In genomic region chr18:61006687-61007224, GRCh38 we compare ENCODE assay signal across 22 cellular contexts.
DNase-seq lines count a peak whose midpoint lies in the region; ATAC-seq and TF ChIP-seq lines count a peak whose summit lies in the region.
"Had no signal": no experiment of that assay in that cellular context is flagged by ENCODE, and none has a peak within 500 bp of the region (broad histone marks: within the 10 kb centered on the region; RNA-seq: fewer than 3 reads in every experiment).

No MANE protein-coding gene starts in this region.

- H3K9me2 ChIP-seq in GM23338 (ENCODE audit: insufficient read depth), result no peaks in the 10 kb centered on the region

- no peaks in the 10 kb centered on the region; the same call in 2 of the 3 replicates for H3K9me3 Mint-ChIP-seq in GM23338
- peaks cover 4% of the 10 kb centered on the region for H3K9me3 Mint-ChIP-seq in activated naive CD4-positive, alpha-beta T cell treated with anti-CD3 and anti-CD28 coated beads, Interleukin-2, amount 10 ng/mL, durations not matched to agents 7 days and 5 days
- H3K9me3 Mint-ChIP-seq: CD4-positive, alpha-beta T cell; CD8-positive, alpha-beta T cell had no signal

- H2AFZ ChIP-seq in GM23338, result 0 out of 2 replicates have a peak overlapping the region, but pooled peaks have one; percentile 45

- H3K27ac Mint-ChIP-seq in GM23338, result no peak overlapping the region
- no peak overlapping the region for H3K27ac Mint-ChIP-seq in activated naive CD4-positive, alpha-beta T cell treated with anti-CD3 and anti-CD28 coated beads, Interleukin-2, amount 10 ng/mL, durations not matched to agents 7 days and 5 days
- H3K27ac Mint-ChIP-seq: B cell; CD4-positive, alpha-beta T cell; CD8-positive, alpha-beta T cell had no signal

- no peaks in the 10 kb centered on the region for H3K4me1 Mint-ChIP-seq in GM23338
- H3K4me1 Mint-ChIP-seq in activated naive CD4-positive, alpha-beta T cell treated with anti-CD3 and anti-CD28 coated beads, Interleukin-2, amount 10 ng/mL, durations not matched to agents 7 days and 5 days, result no peaks in the 10 kb centered on the region
- H3K4me1 Mint-ChIP-seq: B cell had no signal

- no peak overlapping the region for H3K4me3 ChIP-seq in GM23338
- H3K4me3 ChIP-seq in left lung, result no peak overlapping the region
- H3K4me3 ChIP-seq in lung, result no peak overlapping the region
- no peak overlapping the region for H3K4me3 ChIP-seq in upper lobe of right lung
- H3K4me3 ChIP-seq: A549; BLaER1 treated with 17β-estradiol and CSF1 and Interleukin-3, amounts not matched to agents 10 nM and 100 nM had no signal

- H3K36me3 Mint-ChIP-seq in GM23338 (ENCODE audit: low read depth), result no peaks in the 10 kb centered on the region
- H3K36me3 Mint-ChIP-seq in activated naive CD4-positive, alpha-beta T cell treated with anti-CD3 and anti-CD28 coated beads, Interleukin-2, amount 10 ng/mL, durations not matched to agents 7 days and 5 days, result no peaks in the 10 kb centered on the region
- H3K36me3 Mint-ChIP-seq: CD8-positive, alpha-beta T cell had no signal

- TF ChIP-seq CTCF in GM23338 (conservative IDR thresholded peaks at IDR 0.05; ENCODE audit: low read depth in 2 of 2) (no peak), left lung (IDR thresholded peaks at IDR 0.05) (no peak), lung (IDR thresholded peaks at IDR 0.05; ENCODE audit: control extremely low read depth, extremely low read depth) (no peak), upper lobe of right lung (IDR thresholded peaks at IDR 0.05) (no peak)

- H3K27ac ChIP-seq in GM23338 (ENCODE audit: low read depth), result no peak overlapping the region
- H3K27ac ChIP-seq in left lung, result peak overlapping the region; percentile 30 to 41
- peak overlapping the region in 1 of 2 donors; percentile 45 for H3K27ac ChIP-seq in lung (ENCODE audit: low read depth in 1 of 2, low read length in 1 of 2)
- H3K27ac ChIP-seq in upper lobe of right lung, result no peak overlapping the region
- H3K27ac ChIP-seq: A549; BLaER1 treated with 17β-estradiol and CSF1 and Interleukin-3, amounts not matched to agents 10 nM and 100 nM; C4-2B had no signal

- H3K4me1 ChIP-seq in GM23338 (ENCODE audit: insufficient read depth) (peaks cover 9% of the 10 kb centered on the region; the same call in 1 of the 2 replicates), left lung (no peaks in the 10 kb centered on the region), lung (ENCODE audit: control insufficient read depth in 2 of 2, insufficient read depth in 2 of 2, low read length in 2 of 2) (no peaks in the 10 kb centered on the region), upper lobe of right lung (no peaks in the 10 kb centered on the region)
- H3K4me1 ChIP-seq: A549; BLaER1 treated with 17β-estradiol and CSF1 and Interleukin-3, amounts not matched to agents 10 nM and 100 nM; Caco-2 had no signal

- no peaks in the 10 kb centered on the region for H3K79me2 ChIP-seq in GM23338 (replicated peaks; ENCODE audit: insufficient read depth)

- no peak for ATAC-seq in GM23338
- ATAC-seq in left lung, result peak; percentile 88
- peak; percentile 60 for ATAC-seq in lung (ENCODE audit: insufficient read depth, low FRiP score)
- peak; percentile 53 for ATAC-seq in upper lobe of right lung
- ATAC-seq in GM21423 (IDR thresholded peaks at IDR 0.05; ENCODE audit: unreplicated experiment), result no peak
- ATAC-seq: A549; CD8-positive, alpha-beta T cell had no signal

- no peaks in the 10 kb centered on the region for H3K36me3 ChIP-seq in GM23338 (ENCODE audit: insufficient read depth)
- no peaks in the 10 kb centered on the region for H3K36me3 ChIP-seq in left lung
- no peaks in the 10 kb centered on the region for H3K36me3 ChIP-seq in lung (ENCODE audit: control insufficient read depth in 2 of 2, insufficient read depth in 2 of 2, low read length in 2 of 2)
- no peaks in the 10 kb centered on the region for H3K36me3 ChIP-seq in upper lobe of right lung
- H3K36me3 ChIP-seq: BLaER1 treated with 17β-estradiol and CSF1 and Interleukin-3, amounts not matched to agents 10 nM and 100 nM had no signal

- no peaks in the 10 kb centered on the region for H3F3A ChIP-seq in GM23338 (replicated peaks; ENCODE audit: low read depth)

- WGBS in lung, 2 donors, result 73 to 84% methylated on average over 4 of the region's 4 CpGs

- no peaks in the 10 kb centered on the region for H4K20me1 ChIP-seq in GM23338 (replicated peaks; ENCODE audit: insufficient read depth)
- H4K20me1 ChIP-seq: BLaER1 treated with 17β-estradiol and CSF1 and Interleukin-3, amounts not matched to agents 10 nM and 100 nM had no signal

- H3K9me3 ChIP-seq in left lung, result no peaks in the 10 kb centered on the region
- H3K9me3 ChIP-seq in lung (ENCODE audit: control insufficient read depth in 2 of 2, insufficient read depth in 1 of 2, low read length in 1 of 2), result peaks cover 0 to 3% of the 10 kb centered on the region in 2 donors
- H3K9me3 ChIP-seq in upper lobe of right lung, result no peaks in the 10 kb centered on the region
- H3K9me3 ChIP-seq: A549; BLaER1 treated with 17β-estradiol and CSF1 and Interleukin-3, amounts not matched to agents 10 nM and 100 nM; Caco-2 had no signal

- H3K4me3 Mint-ChIP-seq in GM23338, result no peak overlapping the region
- no peak overlapping the region for H3K4me3 Mint-ChIP-seq in activated naive CD4-positive, alpha-beta T cell treated with anti-CD3 and anti-CD28 coated beads, Interleukin-2, amount 10 ng/mL, durations not matched to agents 7 days and 5 days
- H3K4me3 Mint-ChIP-seq: B cell; CD4-positive, alpha-beta T cell; CD8-positive, alpha-beta T cell had no signal

- H3K27me3 ChIP-seq in GM23338 (ENCODE audit: insufficient read depth), result no peaks in the 10 kb centered on the region
- no peaks in the 10 kb centered on the region for H3K27me3 ChIP-seq in left lung
- H3K27me3 ChIP-seq in lung (ENCODE audit: control insufficient read depth, insufficient read depth), result no peaks in the 10 kb centered on the region
- no peaks in the 10 kb centered on the region for H3K27me3 ChIP-seq in upper lobe of right lung
- H3K27me3 ChIP-seq: BLaER1 treated with 17β-estradiol and CSF1 and Interleukin-3, amounts not matched to agents 10 nM and 100 nM had no signal

- H3K4me2 ChIP-seq in GM23338, result no peak overlapping the region
- H3K4me2 ChIP-seq: A549; BLaER1 treated with 17β-estradiol and CSF1 and Interleukin-3, amounts not matched to agents 10 nM and 100 nM had no signal

- CTCF ChIA-PET in activated naive CD4-positive, alpha-beta T cell treated with anti-CD3 and anti-CD28 coated beads, Interleukin-2, amount 10 ng/mL, durations not matched to agents 7 days and 5 days (lab: Charles Lee), result no interaction called here

- intact Hi-C loops in left lung (cut with DNase I), result no loop called here
- intact Hi-C loops in upper lobe of right lung (cut with DNase I), result no loop called here

- DNase-seq in GM23338 (ENCODE audit: low spot score) (peak; percentile 6), left lung (no peak), lung (ENCODE audit: low spot score) (no peak), upper lobe of right lung (no peak), 8988T (no peak), LoVo (ENCODE audit: low spot score) (no peak)
- no peak for DNase-seq in activated naive CD4-positive, alpha-beta T cell treated with anti-CD3 and anti-CD28 coated beads, Interleukin-2, amount 10 ng/mL, durations not matched to agents 7 days and 5 days
- DNase-seq: AML-193; Caco-2; Calu3; CD4-positive, alpha-beta T cell; CD8-positive, alpha-beta T cell; DMS 273 treated with DMSO at 0.1 percent for 48 hours; DMS153; DMS53; DMS79 treated with DMSO at 0.1 percent for 48 hours; GF-D8 had no signal

- no peaks in the 10 kb centered on the region for H3K27me3 Mint-ChIP-seq in GM23338 (ENCODE audit: insufficient read depth, low read depth, poor library complexity)
- no peaks in the 10 kb centered on the region for H3K27me3 Mint-ChIP-seq in activated naive CD4-positive, alpha-beta T cell treated with anti-CD3 and anti-CD28 coated beads, Interleukin-2, amount 10 ng/mL, durations not matched to agents 7 days and 5 days
- H3K27me3 Mint-ChIP-seq: B cell; CD4-positive, alpha-beta T cell had no signal

TF ChIP-seq in GM23338, 12 proteins besides CTCF, POLR2A, EP300 and RAD21 (continues in another document):
- TF ChIP-seq EZH2phosphoT487 (IDR thresholded peaks at IDR 0.05; ENCODE audit: unreplicated experiment) (no peak), CREB1 (CRISPR knock-in tag; IDR thresholded peaks at IDR 0.05; ENCODE audit: low read depth) (no peak), ZNF114 (CRISPR knock-in tag; IDR thresholded peaks at IDR 0.05) (no peak), JUNB (IDR thresholded peaks at IDR 0.05; ENCODE audit: unreplicated experiment) (no peak), EZH2 (IDR thresholded peaks at IDR 0.05; ENCODE audit: low read depth, unreplicated experiment) (no peak), ZNF331 (CRISPR knock-in tag; IDR thresholded peaks at IDR 0.05; ENCODE audit: low read depth) (no peak), NANOG (IDR thresholded peaks at IDR 0.05; ENCODE audit: borderline replicate concordance) (no peak), REST (IDR thresholded peaks at IDR 0.05; ENCODE audit: unreplicated experiment) (no peak)

Comparison
In these comparisons a context has a peak if more than half of its experiments do, and no peak if none do; other contexts are left out.
1. ATAC-seq: peak in left lung (single experiment), lung (single experiment) and upper lobe of right lung (single experiment); none in GM23338 (single experiment) and GM21423 (single experiment).
2. H3K27ac ChIP-seq: peak in left lung (2 of 2); none in GM23338 (single experiment) and upper lobe of right lung (single experiment).